Comparison of ENCODE assay signal across 9 cellular contexts in the genomic region with DNA sequence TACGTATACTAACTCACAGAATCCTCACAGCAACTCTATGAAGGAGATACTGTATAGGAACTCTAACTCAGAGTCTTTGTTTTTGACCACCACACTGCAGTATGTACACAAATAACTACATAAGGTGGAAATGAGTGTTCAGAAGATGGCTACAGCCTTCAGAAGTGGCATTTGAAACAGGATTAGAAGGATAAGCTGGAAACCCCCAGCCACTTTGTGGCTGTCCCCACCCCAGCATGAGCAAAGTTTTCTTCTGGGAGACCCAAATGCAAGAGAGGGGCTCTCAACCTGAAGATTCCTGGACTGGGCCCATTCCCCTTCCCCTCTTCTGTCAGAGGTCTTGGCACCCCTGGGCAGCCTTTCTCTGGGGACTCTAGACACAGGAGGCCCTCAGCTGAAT. TPM values are rescaled to one million over a fixed set of nuclear protein-coding genes. Genes with fewer than 3 reads are reported as not detected.
DNase-seq lines count a peak whose midpoint lies in the region; ATAC-seq and TF ChIP-seq lines count a peak whose summit lies in the region.
"Had no signal": no experiment of that assay in that cellular context is flagged by ENCODE, and none has a peak within 500 bp of the region (broad histone marks: within the 10 kb centered on the region; RNA-seq: fewer than 3 reads in every experiment).

No MANE protein-coding gene starts in this region.

- 85 to 96% (median 88%) methylated on average over 1 of the region's 1 CpG for WGBS in psoas muscle, 3 donors

- peaks cover 64 to 91% (median 77%) of the 10 kb centered on the region in 4 donors for H3K4me1 Mint-ChIP-seq in CD4-positive, alpha-beta memory T cell

- peak overlapping the region in 1 of 2 donors; percentile 73 for H3K4me3 ChIP-seq in CD4-positive, alpha-beta memory T cell (ENCODE audit: low read length in 2 of 2)
- H3K4me3 ChIP-seq in Peyer's patch: peak overlapping the region in 3 of 4 donors; percentile 87 to 93 (median 87)
- H3K4me3 ChIP-seq in duodenal mucosa (ENCODE audit: low read depth in 1 of 2, low read length in 2 of 2): peak overlapping the region; percentile 81 to 84
- peak overlapping the region; percentile 78 for H3K4me3 ChIP-seq in psoas muscle

- peak overlapping the region; percentile 92 to 98 (median 95) for H3K27ac Mint-ChIP-seq in CD4-positive, alpha-beta memory T cell

- H3K9ac ChIP-seq in duodenal mucosa (ENCODE audit: low read depth in 1 of 2, low read length in 2 of 2): peak overlapping the region; percentile 82 to 87

- H3K36me3 Mint-ChIP-seq in CD4-positive, alpha-beta memory T cell: peaks cover 0 to 21% of the 10 kb centered on the region in 2 donors

- ATAC-seq in psoas muscle (no peak), GM21529 (IDR thresholded peaks at IDR 0.05; ENCODE audit: unreplicated experiment) (no peak)

- intact Hi-C loops in CD4-positive, alpha-beta memory T cell (cut with micrococcal nuclease): no loop called here
- intact Hi-C loops in psoas muscle (cut with DNase I): loop anchor here in 1 of 2 donors (2.0 kb wide), 1 partner anchor 29 kb away; no protein-coding TSS in a partner anchor

- no peaks in the 10 kb centered on the region for H3K9me3 ChIP-seq in CD4-positive, alpha-beta memory T cell (ENCODE audit: control insufficient read depth in 1 of 2, low read length in 2 of 2)
- H3K9me3 ChIP-seq in Peyer's patch: no peaks in the 10 kb centered on the region
- H3K9me3 ChIP-seq in duodenal mucosa (ENCODE audit: control insufficient read depth in 1 of 2, low read length in 2 of 2): no peaks in the 10 kb centered on the region
- H3K9me3 ChIP-seq in psoas muscle: no peaks in the 10 kb centered on the region

- peak overlapping the region; percentile 82 to 94 (median 89) for H3K4me3 Mint-ChIP-seq in CD4-positive, alpha-beta memory T cell

- CTCF ChIA-PET in CD4-positive, alpha-beta memory T cell (lab: Charles Lee; ENCODE audit: partially characterized antibody): interaction anchor here (1.0 to 10.2 kb wide), 11 partner anchors 8 to 79 kb away, joined by 3 to 175 read pairs (median 8); no protein-coding TSS in a partner anchor

- no peaks in the 10 kb centered on the region for H3K9me3 Mint-ChIP-seq in CD4-positive, alpha-beta memory T cell

- no peaks in the 10 kb centered on the region for H3K36me3 ChIP-seq in CD4-positive, alpha-beta memory T cell (ENCODE audit: insufficient read depth, low read length)
- H3K36me3 ChIP-seq in Peyer's patch: no peaks in the 10 kb centered on the region
- H3K36me3 ChIP-seq in duodenal mucosa (ENCODE audit: control insufficient read depth in 1 of 2, insufficient read depth in 2 of 2, low read length in 2 of 2): no peaks in the 10 kb centered on the region
- no peaks in the 10 kb centered on the region for H3K36me3 ChIP-seq in psoas muscle (ENCODE audit: insufficient read depth in 1 of 2, low read depth in 1 of 2)

- peak overlapping the region; percentile 98 for H3K27ac ChIP-seq in CD4-positive, alpha-beta memory T cell (ENCODE audit: low read depth, low read length)
- H3K27ac ChIP-seq in Peyer's patch (peak overlapping the region; percentile 96 to 100 (median 98)), duodenal mucosa (ENCODE audit: low read depth, low read length) (no peak overlapping the region), psoas muscle (peak overlapping the region; percentile 96)

- POLR2A ChIA-PET in CD4-positive, alpha-beta memory T cell (lab: Charles Lee; ENCODE audit: partially characterized antibody): interaction anchor here (1.7 to 15.6 kb wide), 8 partner anchors 11 to 129 kb away, joined by 7 to 465 read pairs (median 24); partner anchors contain the start of genes PTGR2 and ZNF410

- TF ChIP-seq POLR2A in Peyer's patch (IDR thresholded peaks at IDR 0.05) (no peak), erythroblast (IDR thresholded peaks at IDR 0.05; ENCODE audit: low read length) (no peak)

- no peak for TF ChIP-seq CTCF in Peyer's patch (IDR thresholded peaks at IDR 0.05)
- TF ChIP-seq CTCF in psoas muscle (IDR thresholded peaks at IDR 0.05): no peak

- DNase-seq in CD4-positive, alpha-beta memory T cell: peak in 1 of 5 donors; percentile 60
- no peak for DNase-seq in Peyer's patch
- DNase-seq in psoas muscle: no peak
- DNase-seq in NOMO-1 treated with dmso at 0.1 percent for 144 hours (lab: John Stamatoyannopoulos, UW; ENCODE audit: unreplicated experiment): no peak
- DNase-seq in activated gamma-delta T cell (lab: John Stamatoyannopoulos, UW): no peak
- no peak for DNase-seq in erythroblast (lab: John Stamatoyannopoulos, UW)
- DNase-seq: glutamatergic neuron had no signal

- peaks cover 83% of the 10 kb centered on the region for H3K4me1 ChIP-seq in CD4-positive, alpha-beta memory T cell (ENCODE audit: insufficient read depth, low read length)
- peaks cover 50 to 82% (median 70%) of the 10 kb centered on the region in 4 donors for H3K4me1 ChIP-seq in Peyer's patch
- peaks cover 80 to 86% of the 10 kb centered on the region in 2 donors for H3K4me1 ChIP-seq in duodenal mucosa (ENCODE audit: control insufficient read depth in 1 of 2, insufficient read depth in 2 of 2, low read length in 2 of 2)
- H3K4me1 ChIP-seq in psoas muscle: peaks cover 86% of the 10 kb centered on the region

- no peaks in the 10 kb centered on the region for H3K27me3 Mint-ChIP-seq in CD4-positive, alpha-beta memory T cell

- H3K27me3 ChIP-seq in CD4-positive, alpha-beta memory T cell (ENCODE audit: insufficient read depth, low read length): no peaks in the 10 kb centered on the region
- H3K27me3 ChIP-seq in Peyer's patch (no peaks in the 10 kb centered on the region), duodenal mucosa (ENCODE audit: control insufficient read depth in 1 of 2, insufficient read depth in 2 of 2, low read length in 2 of 2) (no peaks in the 10 kb centered on the region), psoas muscle (ENCODE audit: insufficient read depth in 3 of 3, low read length in 2 of 3) (no peaks in the 10 kb centered on the region)

RNA-seq across cellular contexts. Expression of gene PNMA1, which starts 43.2 kb away (rescaled TPM):
- 10 to 100 TPM; 53.3 to 59.3 TPM for total RNA-seq in CD4-positive, alpha-beta memory T cell
- 10 to 100 TPM; 47.8 to 56.3 TPM for polyA plus RNA-seq in CD4-positive, alpha-beta memory T cell
- 10 to 100 TPM in 1 of 4 donors, 1 to 10 TPM in 3; 4.4 to 11.6 (median 7.0) TPM for total RNA-seq in Peyer's patch
- total RNA-seq in psoas muscle: 10 to 100 TPM in 3 of 4 donors, 1 to 10 TPM in 1; 9.3 to 27.0 (median 17.0) TPM
- polyA plus RNA-seq in psoas muscle: 10 to 100 TPM; 11.0 to 28.8 (median 19.6) TPM
